ENCODE assay signal across 1 cellular context in genomic region chr19:58434217-58434616, GRCh38.
TF ChIP-seq lines count a peak whose summit lies in the region.

No MANE protein-coding gene starts in this region.

TF ChIP-seq in liver, 16 proteins besides CTCF, POLR2A, EP300 and RAD21 (continued from another document):
- TF ChIP-seq REST (IDR thresholded peaks at IDR 0.05) (no peak), RXRA (IDR thresholded peaks at IDR 0.05) (no peak), HNF4A (conservative IDR thresholded peaks at IDR 0.05) (no peak), FOXA2 (IDR thresholded peaks at IDR 0.05) (no peak)
